ENCODE assay signal across 9 cellular contexts in genomic region chr1:50422675-50422945, GRCh38. TPM values are rescaled to one million over a fixed set of nuclear protein-coding genes. Genes with fewer than 3 reads are reported as not detected.
DNase-seq lines count a peak whose midpoint lies in the region; ATAC-seq and TF ChIP-seq lines count a peak whose summit lies in the region.
"Had no signal": no experiment of that assay in that cellular context is flagged by ENCODE, and none has a peak within 500 bp of the region (broad histone marks: within the 10 kb centered on the region; RNA-seq: fewer than 3 reads in every experiment).

No MANE protein-coding gene starts in this region.

- no peak for ATAC-seq in effector memory CD8-positive, alpha-beta T cell (replicated peaks)
- ATAC-seq in GM21515 (IDR thresholded peaks at IDR 0.05; ENCODE audit: unreplicated experiment), result no peak

- in situ Hi-C loops in ACHN (cut with HindIII; ENCODE audit: low pct_ligation_motif_present, low pct_unique_long_range_greater_than_20kb, low sequenced_read_pairs), result no loop called here

- peaks cover 16% of the 10 kb centered on the region for H3K36me3 Mint-ChIP-seq in effector memory CD8-positive, alpha-beta T cell (ENCODE audit: insufficient read depth)
- H3K36me3 Mint-ChIP-seq in nephron progenitor cell (ENCODE audit: low read depth), result no peaks in the 10 kb centered on the region
- H3K36me3 Mint-ChIP-seq in HFFc6 (ENCODE audit: low read depth), result no peaks in the 10 kb centered on the region; the same call in 1 of the 2 replicates

- H3K27me3 ChIP-seq in GM06990 (replicated peaks; ENCODE audit: control insufficient read depth, insufficient read depth, low read length), result peaks cover 8% of the 10 kb centered on the region

- peaks cover 81 to 90% of the 10 kb centered on the region in 2 donors for H3K27me3 Mint-ChIP-seq in effector memory CD8-positive, alpha-beta T cell
- peaks cover 97% of the 10 kb centered on the region for H3K27me3 Mint-ChIP-seq in nephron progenitor cell (ENCODE audit: low read depth, poor library complexity)
- H3K27me3 Mint-ChIP-seq in HFFc6 (ENCODE audit: insufficient read depth), result peaks cover 81% of the 10 kb centered on the region

- no peaks in the 10 kb centered on the region for H3K36me3 ChIP-seq in GM06990 (ENCODE audit: control insufficient read depth, insufficient read depth, low read length)

- H3K27ac Mint-ChIP-seq in effector memory CD8-positive, alpha-beta T cell, result no peak overlapping the region
- no peak overlapping the region for H3K27ac Mint-ChIP-seq in nephron progenitor cell
- no peak overlapping the region for H3K27ac Mint-ChIP-seq in HFFc6

- no peak for TF ChIP-seq CTCF in GM06990 (IDR thresholded peaks at IDR 0.05; ENCODE audit: insufficient read depth, low read length, poor library complexity, severe bottlenecking)
- no peak for TF ChIP-seq CTCF in nephron progenitor cell (IDR thresholded peaks at IDR 0.05)
- no peak for TF ChIP-seq CTCF in HFFc6 (IDR thresholded peaks at IDR 0.05)

- no peaks in the 10 kb centered on the region for H3K9me3 Mint-ChIP-seq in effector memory CD8-positive, alpha-beta T cell
- peaks cover 10% of the 10 kb centered on the region for H3K9me3 Mint-ChIP-seq in nephron progenitor cell
- peaks cover 5% of the 10 kb centered on the region; the same call in 1 of the 2 replicates for H3K9me3 Mint-ChIP-seq in HFFc6

- H3K4me3 ChIP-seq in GM06990 (replicated peaks; ENCODE audit: low read depth, low read length), result peak overlapping the region; percentile 64
- H3K4me3 ChIP-seq: lung had no signal

- H3K4me1 Mint-ChIP-seq in effector memory CD8-positive, alpha-beta T cell (ENCODE audit: low read depth in 2 of 2), result peaks cover 37 to 44% of the 10 kb centered on the region in 2 donors
- H3K4me1 Mint-ChIP-seq in nephron progenitor cell, result peaks cover 31% of the 10 kb centered on the region
- H3K4me1 Mint-ChIP-seq in HFFc6 (ENCODE audit: low read depth), result peaks cover 41% of the 10 kb centered on the region

- DNase-seq in GM06990 (ENCODE audit: extremely low read depth, insufficient read length) (no peak), NCI-H460 (ENCODE audit: extremely low read depth, low read depth) (peak; percentile 16), nephron progenitor cell (peak; percentile 40), ACHN (no peak), HFFc6 (no peak)
- DNase-seq in effector memory CD8-positive, alpha-beta T cell, result no peak
- DNase-seq: activated CD8-positive, alpha-beta memory T cell treated with anti-CD3 and anti-CD28 coated beads, Interleukin-2, amount 50 U/mL, for 4 hours had no signal

- H3K4me3 Mint-ChIP-seq in effector memory CD8-positive, alpha-beta T cell, result peak overlapping the region; percentile 32 to 73
- H3K4me3 Mint-ChIP-seq in nephron progenitor cell (peak overlapping the region; percentile 65), HFFc6 (no peak overlapping the region)

RNA-seq across cellular contexts. Expression of gene DMRTA2, which starts 0.6 kb away (rescaled TPM):
- total RNA-seq in NCI-H460 (2014; rRNA removed; shearing (Covaris generic)), result 10.7 and 10.8 TPM in 2 replicates
- 21.6 and 28.0 TPM in 2 replicates for polyA plus RNA-seq in NCI-H460 (2014; cell fraction: nucleus; rRNA removed)
- under 1 TPM in 2 of 6 experiments, not detected in 4; 0.05 to 0.08 TPM for total RNA-seq in HFFc6 (2021; fragmentation: NEBNext Ultra II Directional; extraction: Animal tissue kit (Norgen Biotek cat#: 25700))

Comparison
In these comparisons a context has a peak if more than half of its experiments do, and no peak if none do; other contexts are left out.
1. DNase-seq: peak in NCI-H460 (single experiment) and nephron progenitor cell (single experiment); none in GM06990 (single experiment), effector memory CD8-positive, alpha-beta T cell (0 of 3), ACHN (single experiment) and HFFc6 (single experiment).
2. RNA of gene DMRTA2, which starts 0.6 kb away (total RNA-seq): 10.7 to 10.8 TPM in NCI-H460; 0.05 to 0.08 TPM in HFFc6; every median in the first group is over 10 times any median in the second.